ENCODE assay signal across 12 cellular contexts in the genomic region with DNA sequence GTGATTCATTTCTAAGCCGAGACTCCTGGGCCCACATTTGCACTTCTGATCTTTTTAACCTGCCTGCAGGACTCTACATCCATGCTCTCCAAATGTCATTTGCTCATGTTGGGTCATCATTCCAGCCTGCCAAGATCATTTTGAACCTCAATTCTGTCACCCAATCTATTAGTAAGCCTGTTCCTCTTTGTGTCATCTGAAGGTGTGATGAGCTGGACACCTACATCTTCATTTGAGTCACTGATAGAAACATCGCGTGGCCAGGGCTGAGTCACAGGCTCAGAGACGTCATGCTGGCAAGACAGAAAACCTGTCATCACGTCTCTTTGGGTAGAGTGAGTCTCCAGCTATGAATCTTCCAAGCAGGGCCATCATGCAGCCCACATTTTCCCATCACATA.
A peak's percentile ranks its signal among the peaks of the same experiment; 100 is the strongest.
DNase-seq lines count a peak whose midpoint lies in the region; ATAC-seq and TF ChIP-seq lines count a peak whose summit lies in the region.
"Had no signal": no experiment of that assay in that cellular context is flagged by ENCODE, and none has a peak within 500 bp of the region (broad histone marks: within the 10 kb centered on the region; RNA-seq: fewer than 3 reads in every experiment).

No MANE protein-coding gene starts in this region.

- peaks cover 10% of the 10 kb centered on the region for H3K4me1 Mint-ChIP-seq in HFFc6 (ENCODE audit: low read depth)
- H3K4me1 Mint-ChIP-seq: nephron had no signal

- DNase-seq in ACHN: peak; percentile 36
- DNase-seq in HFFc6: peak; percentile 25
- DNase-seq in activated T-cell treated with anti-CD3 and anti-CD28 coated beads, Interleukin-2, amount 50 U/mL, for 48 hours: peak; percentile 81 to 87
- DNase-seq in stimulated activated CD4-positive, alpha-beta T cell treated with anti-CD3 and anti-CD28 coated beads, Interleukin-12 subunit alpha, Interleukin-12 subunit beta, amount 100 ng/mL, for 24 hours (ENCODE audit: low read depth in 2 of 2): peak; percentile 38 to 66
- DNase-seq in SIG-M5 treated with dmso at 0.1 percent for 504 hours (lab: John Stamatoyannopoulos, UW; ENCODE audit: unreplicated experiment): no peak
- no peak for DNase-seq in hepatic stellate cell (ENCODE audit: low spot score)
- DNase-seq: CD4-positive, alpha-beta T cell; NCI-H1694; spleen had no signal

- H3K4me3 Mint-ChIP-seq in HFFc6: no peak overlapping the region
- H3K4me3 Mint-ChIP-seq: CD4-positive, alpha-beta T cell; nephron had no signal

- no peaks in the 10 kb centered on the region for H3K9me3 Mint-ChIP-seq in HFFc6
- H3K9me3 Mint-ChIP-seq: CD4-positive, alpha-beta T cell had no signal

- peaks cover 49% of the 10 kb centered on the region for H3K27me3 Mint-ChIP-seq in HFFc6 (ENCODE audit: insufficient read depth)

- H3K36me3 Mint-ChIP-seq in HFFc6 (ENCODE audit: low read depth): no peaks in the 10 kb centered on the region

- in situ Hi-C loops in ACHN (cut with HindIII; ENCODE audit: low pct_ligation_motif_present, low pct_unique_long_range_greater_than_20kb, low sequenced_read_pairs): no loop called here

- H3K27ac Mint-ChIP-seq in HFFc6: no peak overlapping the region
- H3K27ac Mint-ChIP-seq: CD4-positive, alpha-beta T cell; nephron had no signal

- no peak for TF ChIP-seq CTCF in HFFc6 (IDR thresholded peaks at IDR 0.05)

- no peak for ATAC-seq in GM21619 (IDR thresholded peaks at IDR 0.05; ENCODE audit: unreplicated experiment)
- no peak for ATAC-seq in HG03196 (IDR thresholded peaks at IDR 0.05; ENCODE audit: unreplicated experiment)

Comparison
In these comparisons a context has a peak if more than half of its experiments do, and no peak if none do; other contexts are left out.
1. DNase-seq: peak in ACHN (single experiment), HFFc6 (single experiment), activated T-cell treated with anti-CD3 and anti-CD28 coated beads, Interleukin-2, amount 50 U/mL, for 48 hours (2 of 2) and stimulated activated CD4-positive, alpha-beta T cell treated with anti-CD3 and anti-CD28 coated beads, Interleukin-12 subunit alpha, Interleukin-12 subunit beta, amount 100 ng/mL, for 24 hours (2 of 2); none in SIG-M5 treated with dmso at 0.1 percent for 504 hours (single experiment) and hepatic stellate cell (single experiment).